In the genomic region with DNA sequence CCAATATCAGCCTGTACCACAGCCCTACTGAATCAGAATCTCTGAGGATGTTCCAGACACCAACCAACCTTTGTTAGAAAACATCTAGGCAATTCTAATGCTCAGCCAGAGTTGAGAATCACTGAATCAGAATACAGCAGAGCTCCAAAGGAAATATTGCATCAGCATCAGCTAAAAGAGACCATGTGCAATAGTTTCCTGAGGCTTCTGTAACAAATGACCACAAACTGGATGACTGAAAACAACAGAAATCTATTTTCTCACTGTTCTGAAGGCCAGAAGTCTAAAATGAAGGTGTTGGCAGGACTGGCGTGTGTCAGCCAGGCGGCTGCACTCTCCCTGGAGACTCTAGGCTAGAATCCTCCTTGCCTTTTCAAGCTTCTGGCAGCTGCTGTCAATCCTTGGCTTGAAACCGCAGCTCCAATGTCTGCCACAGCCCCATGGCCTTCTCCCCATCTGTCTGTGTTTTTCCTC, we compare ENCODE assay signal across 15 cellular contexts. TPM values are rescaled to one million over a fixed set of nuclear protein-coding genes. Genes with fewer than 3 reads are reported as not detected.
DNase-seq lines count a peak whose midpoint lies in the region; ATAC-seq and TF ChIP-seq lines count a peak whose summit lies in the region.
"Had no signal": no experiment of that assay in that cellular context is flagged by ENCODE, and none has a peak within 500 bp of the region (broad histone marks: within the 10 kb centered on the region; RNA-seq: fewer than 3 reads in every experiment).

No MANE protein-coding gene starts in this region.

- no peaks in the 10 kb centered on the region for H3K36me3 Mint-ChIP-seq in activated naive CD4-positive, alpha-beta T cell treated with anti-CD3 and anti-CD28 coated beads, Interleukin-2, amount 50 U/mL, for 72 hours
- no peaks in the 10 kb centered on the region for H3K36me3 Mint-ChIP-seq in activated CD4-positive, alpha-beta T cell treated with anti-CD3 and anti-CD28 coated beads, Interleukin-2, amount 10 ng/mL, durations not matched to agents 7 days and 5 days (ENCODE audit: low read depth)

- no peak overlapping the region for H3K9ac ChIP-seq in SK-N-MC (ENCODE audit: insufficient read length)

- H3K9me3 ChIP-seq in SK-N-MC (ENCODE audit: low read depth, low read length): no peaks in the 10 kb centered on the region

- no peak overlapping the region for H3K27ac ChIP-seq in SK-N-MC

- H3K4me3 Mint-ChIP-seq in activated CD4-positive, alpha-beta T cell treated with anti-CD3 and anti-CD28 coated beads, Interleukin-2, amount 10 ng/mL, durations not matched to agents 7 days and 5 days: no peak overlapping the region
- H3K4me3 Mint-ChIP-seq: B cell, H9 had no signal

- no peaks in the 10 kb centered on the region for H3K36me3 ChIP-seq in SK-N-MC (ENCODE audit: insufficient read depth, low read length)

- peak; percentile 34 to 77 for ATAC-seq in activated naive CD4-positive, alpha-beta T cell treated with anti-CD3 and anti-CD28 coated beads, Interleukin-2, amount 50 U/mL, for 72 hours
- ATAC-seq: GM12878 had no signal

- H3K4me3 ChIP-seq in SK-N-MC: no peak overlapping the region
- H3K4me3 ChIP-seq in foreskin fibroblast (ENCODE audit: low read depth in 1 of 2, low read length in 2 of 2): no peak overlapping the region
- H3K4me3 ChIP-seq: GM12878 had no signal

- no peaks in the 10 kb centered on the region for H3K27me3 Mint-ChIP-seq in activated CD4-positive, alpha-beta T cell treated with anti-CD3 and anti-CD28 coated beads, Interleukin-2, amount 10 ng/mL, durations not matched to agents 7 days and 5 days

- no peak overlapping the region for H3K27ac Mint-ChIP-seq in activated naive CD4-positive, alpha-beta T cell treated with anti-CD3 and anti-CD28 coated beads, Interleukin-2, amount 50 U/mL, for 72 hours
- H3K27ac Mint-ChIP-seq in activated CD4-positive, alpha-beta T cell treated with anti-CD3 and anti-CD28 coated beads, Interleukin-2, amount 10 ng/mL, durations not matched to agents 7 days and 5 days: no peak overlapping the region
- H3K27ac Mint-ChIP-seq: B cell, H9 had no signal

- CTCF ChIA-PET in HEK293T (lab: Yijun Ruan, JAX): interaction anchor here (0.7 to 1.1 kb wide), 2 partner anchors 86 to 124 kb away, joined by 3 read pairs; no protein-coding TSS in a partner anchor
- CTCF ChIA-PET in activated CD4-positive, alpha-beta T cell treated with anti-CD3 and anti-CD28 coated beads, Interleukin-2, amount 10 ng/mL, durations not matched to agents 7 days and 5 days (lab: Charles Lee): interaction anchor here (1.8 kb wide), 1 partner anchor 9 kb away, joined by 5 read pairs; no protein-coding TSS in a partner anchor

- POLR2A ChIA-PET in HEK293T (lab: Yijun Ruan, JAX): interaction anchor here (1.1 kb wide), 1 partner anchor 48 kb away, joined by 3 read pairs; no protein-coding TSS in a partner anchor
- POLR2A ChIA-PET in activated CD4-positive, alpha-beta T cell treated with anti-CD3 and anti-CD28 coated beads, Interleukin-2, amount 10 ng/mL, durations not matched to agents 7 days and 5 days (lab: Charles Lee): no interaction called here

- TF ChIP-seq CTCF in foreskin fibroblast (IDR thresholded peaks at IDR 0.05; ENCODE audit: low read depth, low read length): no peak

- H3K9me3 Mint-ChIP-seq in activated naive CD4-positive, alpha-beta T cell treated with anti-CD3 and anti-CD28 coated beads, Interleukin-2, amount 50 U/mL, for 72 hours: no peaks in the 10 kb centered on the region
- no peaks in the 10 kb centered on the region for H3K9me3 Mint-ChIP-seq in activated CD4-positive, alpha-beta T cell treated with anti-CD3 and anti-CD28 coated beads, Interleukin-2, amount 10 ng/mL, durations not matched to agents 7 days and 5 days
- H3K9me3 Mint-ChIP-seq: H9 had no signal

- no peak for DNase-seq in activated naive CD4-positive, alpha-beta T cell treated with anti-CD3 and anti-CD28 coated beads, Interleukin-2, amount 50 U/mL, for 72 hours (ENCODE audit: low spot score in 2 of 2)
- no peak for DNase-seq in activated naive CD4-positive, alpha-beta T cell treated with anti-CD3 and anti-CD28 coated beads, Interleukin-2, amount 50 U/mL, for 16 hours
- DNase-seq in SK-N-MC (ENCODE audit: low read depth, low spot score) (peak; percentile 12), foreskin fibroblast (peak; percentile 12 to 28), stromal cell of bone marrow (ENCODE audit: low read depth) (peak; percentile 83), HEK293T (ENCODE audit: extremely low spot score) (no peak)
- no peak for DNase-seq in activated CD4-positive, alpha-beta T cell treated with anti-CD3 and anti-CD28 coated beads, Interleukin-2, amount 50 U/mL, for 4 hours
- DNase-seq in activated CD4-positive, alpha-beta T cell treated with anti-CD3 and anti-CD28 coated beads, Interleukin-2, amount 10 ng/mL, durations not matched to agents 7 days and 5 days: no peak
- DNase-seq: activated effector memory CD4-positive, alpha-beta T cell treated with Interleukin-2 at 50 U/mL for 16 hours; H9; NCI-H2227 treated with DMSO at 0.1 percent for 48 hours; stimulated activated CD4-positive, alpha-beta T cell treated with anti-CD3 and anti-CD28 coated beads, Interleukin-12 subunit alpha, Interleukin-12 subunit beta, amount 100 ng/mL, for 4 hours had no signal

- H3K4me1 Mint-ChIP-seq in activated CD4-positive, alpha-beta T cell treated with anti-CD3 and anti-CD28 coated beads, Interleukin-2, amount 10 ng/mL, durations not matched to agents 7 days and 5 days: no peaks in the 10 kb centered on the region
- H3K4me1 Mint-ChIP-seq: B cell had no signal

TF ChIP-seq in HEK293T, 16 proteins besides CTCF, POLR2A, EP300 and RAD21:
- TF ChIP-seq L3MBTL2 (conservative IDR thresholded peaks at IDR 0.05): no peak

RNA-seq across cellular contexts. Expression of a gene that starts 1.2 kb away (rescaled TPM):
- under 1 TPM; 0.14 to 0.34 TPM for total RNA-seq in activated naive CD4-positive, alpha-beta T cell treated with anti-CD3 and anti-CD28 coated beads, Interleukin-2, amount 50 U/mL, for 72 hours
- total RNA-seq in activated CD4-positive, alpha-beta T cell treated with anti-CD3 and anti-CD28 coated beads, Interleukin-2, amount 10 ng/mL, durations not matched to agents 7 days and 5 days: under 1 TPM; 0.15 to 0.20 TPM
- total RNA-seq: GM12878, H9, mononuclear cell had no signal

Comparison
In these comparisons a context has a peak if more than half of its experiments do, and no peak if none do; other contexts are left out.
1. DNase-seq: peak in SK-N-MC (single experiment), foreskin fibroblast (2 of 2) and stromal cell of bone marrow (single experiment); none in activated naive CD4-positive, alpha-beta T cell treated with anti-CD3 and anti-CD28 coated beads, Interleukin-2, amount 50 U/mL, for 72 hours (0 of 2), activated naive CD4-positive, alpha-beta T cell treated with anti-CD3 and anti-CD28 coated beads, Interleukin-2, amount 50 U/mL, for 16 hours (single experiment), HEK293T (single experiment), activated CD4-positive, alpha-beta T cell treated with anti-CD3 and anti-CD28 coated beads, Interleukin-2, amount 50 U/mL, for 4 hours (0 of 2) and activated CD4-positive, alpha-beta T cell treated with anti-CD3 and anti-CD28 coated beads, Interleukin-2, amount 10 ng/mL, durations not matched to agents 7 days and 5 days (single experiment).